24 cellular contexts compared by ENCODE assay signal in genomic region chr6:21604081-21604480, GRCh38. TPM values are rescaled to one million over a fixed set of nuclear protein-coding genes. Genes with fewer than 3 reads are reported as not detected.
DNase-seq lines count a peak whose midpoint lies in the region; TF ChIP-seq lines count a peak whose summit lies in the region.
"Had no signal": no experiment of that assay in that cellular context is flagged by ENCODE, and none has a peak within 500 bp of the region (broad histone marks: within the 10 kb centered on the region; RNA-seq: fewer than 3 reads in every experiment).

No MANE protein-coding gene starts in this region.

- no peaks in the 10 kb centered on the region for H3K27me3 ChIP-seq in right atrium auricular region
- H3K27me3 ChIP-seq: breast epithelium, upper lobe of right lung had no signal

- H3K27ac Mint-ChIP-seq in chondrocyte (ENCODE audit: unreplicated experiment) (peak overlapping the region; percentile 18), type B pancreatic cell (peak overlapping the region; percentile 9)
- H3K27ac Mint-ChIP-seq: natural killer cell treated with Interleukin-12 subunit alpha and Interleukin-12 subunit beta and Interleukin-15 and Interleukin-18, amount 100 ng/mL, for 72 hours; stimulated activated memory B cell treated with anti-CD40 and anti-IgM and Interleukin-4, amounts not matched to agents 10 μg/mL and 1 μg/mL and 100 μg/mL, for 72 hours had no signal

- no peak overlapping the region for H3K4me3 ChIP-seq in right atrium auricular region
- H3K4me3 ChIP-seq: breast epithelium, mucosa of descending colon, upper lobe of right lung had no signal

- H3K9me3 Mint-ChIP-seq in chondrocyte (ENCODE audit: low read depth) (no peaks in the 10 kb centered on the region), type B pancreatic cell (peaks cover 13% of the 10 kb centered on the region)
- H3K9me3 Mint-ChIP-seq: IgD-negative memory B cell; natural killer cell treated with Interleukin-12 subunit alpha and Interleukin-12 subunit beta and Interleukin-15 and Interleukin-18, amount 100 ng/mL, for 72 hours; stimulated activated memory B cell treated with anti-CD40 and anti-IgM and Interleukin-4, amounts not matched to agents 10 μg/mL and 1 μg/mL and 100 μg/mL, for 72 hours had no signal

- peaks cover 0 to 3% of the 10 kb centered on the region in 2 donors for H3K4me1 ChIP-seq in right atrium auricular region
- H3K4me1 ChIP-seq: breast epithelium had no signal

- H3K36me3 Mint-ChIP-seq in chondrocyte (ENCODE audit: low read depth) (peaks cover 4% of the 10 kb centered on the region), type B pancreatic cell (peaks cover 26% of the 10 kb centered on the region)
- H3K36me3 Mint-ChIP-seq: natural killer cell treated with Interleukin-12 subunit alpha and Interleukin-12 subunit beta and Interleukin-15 and Interleukin-18, amount 100 ng/mL, for 72 hours; stimulated activated memory B cell treated with anti-CD40 and anti-IgM and Interleukin-4, amounts not matched to agents 10 μg/mL and 1 μg/mL and 100 μg/mL, for 72 hours had no signal

- H3K4me1 Mint-ChIP-seq in chondrocyte (ENCODE audit: low read depth) (peaks cover 14% of the 10 kb centered on the region), type B pancreatic cell (ENCODE audit: unreplicated experiment) (peaks cover 34% of the 10 kb centered on the region)

- H3K36me3 ChIP-seq in right atrium auricular region = no peaks in the 10 kb centered on the region
- H3K36me3 ChIP-seq: breast epithelium, upper lobe of right lung had no signal

- H3K4me3 Mint-ChIP-seq in chondrocyte (ENCODE audit: unreplicated experiment) (no peak overlapping the region), type B pancreatic cell (no peak overlapping the region)
- H3K4me3 Mint-ChIP-seq: IgD-negative memory B cell; natural killer cell treated with Interleukin-12 subunit alpha and Interleukin-12 subunit beta and Interleukin-15 and Interleukin-18, amount 100 ng/mL, for 72 hours; stimulated activated memory B cell treated with anti-CD40 and anti-IgM and Interleukin-4, amounts not matched to agents 10 μg/mL and 1 μg/mL and 100 μg/mL, for 72 hours had no signal

- H3K9me3 ChIP-seq in right atrium auricular region = no peaks in the 10 kb centered on the region
- H3K9me3 ChIP-seq: mucosa of descending colon, upper lobe of right lung had no signal

- TF ChIP-seq CTCF in chondrocyte (IDR thresholded peaks at IDR 0.05) (no peak), type B pancreatic cell (conservative IDR thresholded peaks at IDR 0.05) (no peak), right atrium auricular region (IDR thresholded peaks at IDR 0.05) (no peak)

- DNase-seq in DMS153 (lab: John Stamatoyannopoulos, UW) (peak; percentile 42), DMS153 treated with DMSO at 0.1 percent for 48 hours (lab: John Stamatoyannopoulos, UW; ENCODE audit: unreplicated experiment) (no peak), Kasumi-1 (lab: John Stamatoyannopoulos, UW) (peak; percentile 37 to 68), chondrocyte (ENCODE audit: low spot score) (no peak), type B pancreatic cell (ENCODE audit: extremely low spot score, unreplicated experiment) (no peak), NCI-H1436 (lab: John Stamatoyannopoulos, UW) (no peak), HK-2 (ENCODE audit: unreplicated experiment) (no peak), right atrium auricular region (ENCODE audit: low spot score) (no peak)
- DNase-seq: activated CD4-positive, alpha-beta T cell treated with anti-CD3 and anti-CD28 coated beads, Interleukin-2, amount 50 U/mL, for 4 hours; activated CD4-positive, CD25-positive, alpha-beta regulatory T cell; activated naive CD4-positive, alpha-beta T cell treated with anti-CD3 and anti-CD28 coated beads, Interleukin-2, amount 50 U/mL, for 16 hours; amniotic stem cell; effector memory CD4-positive, alpha-beta T cell; GOT3; islet precursor cell; mucosa of descending colon; NCI-H2029; stimulated activated CD4-positive, alpha-beta T cell treated with anti-CD3 and anti-CD28 coated beads, Interleukin-4, amount 100 ng/mL, for 4 hours; upper lobe of right lung had no signal

- H3K27me3 Mint-ChIP-seq in chondrocyte (ENCODE audit: low read depth) (no peaks in the 10 kb centered on the region), type B pancreatic cell (no peaks in the 10 kb centered on the region)
- H3K27me3 Mint-ChIP-seq: IgD-negative memory B cell; stimulated activated memory B cell treated with anti-CD40 and anti-IgM and Interleukin-4, amounts not matched to agents 10 μg/mL and 1 μg/mL and 100 μg/mL, for 72 hours had no signal

- H3K27ac ChIP-seq in right atrium auricular region = no peak overlapping the region
- H3K27ac ChIP-seq: 22Rv1, breast epithelium, upper lobe of right lung had no signal

RNA-seq across cellular contexts. Expression of gene SOX4, which starts 10.5 kb away (rescaled TPM):
- total RNA-seq in chondrocyte (46.4 to 61.7 TPM (median 60.8 TPM) in 3 replicates), type B pancreatic cell (ENCODE audit: low replicate concordance) (138 and 152 TPM in 2 replicates), right atrium auricular region (1 to 10 TPM; 3.1 to 5.1 TPM)

Comparison
In these comparisons a context has a peak if more than half of its experiments do, and no peak if none do; other contexts are left out.
1. DNase-seq: peak in DMS153 (single experiment) and Kasumi-1 (2 of 2); none in DMS153 treated with DMSO at 0.1 percent for 48 hours (single experiment), chondrocyte (single experiment), type B pancreatic cell (single experiment), NCI-H1436 (single experiment), HK-2 (single experiment) and right atrium auricular region (single experiment).